ENCODE assay signal across 8 cellular contexts in the genomic region with DNA sequence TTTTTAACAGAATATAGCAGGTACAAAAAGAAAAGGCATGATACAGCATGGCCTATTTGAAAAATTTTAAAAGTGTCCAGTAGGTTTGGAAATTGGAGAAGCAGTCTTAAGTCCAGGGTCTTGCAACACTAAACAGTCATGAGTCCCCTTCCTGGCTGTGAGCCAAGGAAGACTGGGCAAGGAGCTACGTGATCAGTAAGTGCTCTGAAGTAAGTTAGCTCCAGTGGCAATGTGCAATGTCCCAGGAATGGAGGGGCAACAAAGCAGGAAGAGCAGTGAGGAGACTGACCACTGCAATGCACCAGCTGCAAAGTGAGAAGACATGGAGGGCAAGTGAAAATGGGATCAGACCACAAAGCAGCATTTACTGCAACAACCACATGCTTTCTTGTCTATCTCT.
DNase-seq lines count a peak whose midpoint lies in the region; ATAC-seq, FAIRE-seq and TF ChIP-seq lines count a peak whose summit lies in the region.

No MANE protein-coding gene starts in this region.

- no peak overlapping the region for H3K4me3 ChIP-seq in fibroblast of villous mesenchyme (ENCODE audit: low read depth, low read length)

- no peak for TF ChIP-seq CTCF in fibroblast of villous mesenchyme (IDR thresholded peaks at IDR 0.05; ENCODE audit: insufficient read depth, low read depth, low read length)

- in situ Hi-C loops in G401 (cut with HindIII; ENCODE audit: low sequenced_read_pairs) = no loop called here

- peak; percentile 85 for ATAC-seq in sciatic nerve

- TF ChIP-seq POLR2A in GM12891 (IDR thresholded peaks at IDR 0.05; ENCODE audit: low read depth, low read length) = no peak

- no peak for FAIRE-seq in GM12891 (lab: Jason Lieb, UNC)

- DNase-seq in G401 (ENCODE audit: low spot score) = peak; percentile 20
- DNase-seq in RKO (ENCODE audit: low spot score) = peak; percentile 18
- DNase-seq in fibroblast of villous mesenchyme (ENCODE audit: low read depth) = peak; percentile 91
- peak; percentile 82 for DNase-seq in sciatic nerve (ENCODE audit: low spot score)
- DNase-seq in NCI-H446 (lab: John Stamatoyannopoulos, UW) = no peak
- no peak for DNase-seq in SHP77 treated with DMSO at 0.1 percent for 48 hours (lab: John Stamatoyannopoulos, UW)
- no peak for DNase-seq in GM12891 (ENCODE audit: insufficient read length, low spot score)
- no peak for DNase-seq in HuH-7 (ENCODE audit: low spot score)

- intact Hi-C loops in sciatic nerve (cut with DNase I) = no loop called here

TF ChIP-seq in GM12891, 5 proteins besides CTCF, POLR2A, EP300 and RAD21:
- TF ChIP-seq POLR2AphosphoS5 (IDR thresholded peaks at IDR 0.05; ENCODE audit: low read depth, low read length) (no peak), TAF1 (IDR thresholded peaks at IDR 0.05; ENCODE audit: low read depth, low read length) (no peak), PAX5 (IDR thresholded peaks at IDR 0.05; ENCODE audit: insufficient read depth, low read length, severe bottlenecking) (no peak), POU2F2 (IDR thresholded peaks at IDR 0.05; ENCODE audit: low read depth, low read length) (no peak), SPI1 (IDR thresholded peaks at IDR 0.05; ENCODE audit: low read depth, low read length) (no peak)

Comparison
In these comparisons a context has a peak if more than half of its experiments do, and no peak if none do; other contexts are left out.
1. DNase-seq: peak in G401 (single experiment), RKO (single experiment), fibroblast of villous mesenchyme (single experiment) and sciatic nerve (single experiment); none in NCI-H446 (0 of 2), SHP77 treated with DMSO at 0.1 percent for 48 hours (single experiment), GM12891 (single experiment) and HuH-7 (single experiment).